In genomic region chr5:72602696-72603685, GRCh38 we compare ENCODE assay signal across 23 cellular contexts.
DNase-seq lines count a peak whose midpoint lies in the region; ATAC-seq and TF ChIP-seq lines count a peak whose summit lies in the region.
"Had no signal": no experiment of that assay in that cellular context is flagged by ENCODE, and none has a peak within 500 bp of the region (broad histone marks: within the 10 kb centered on the region; RNA-seq: fewer than 3 reads in every experiment).

No MANE protein-coding gene starts in this region.

- peaks cover 8% of the 10 kb centered on the region for H3K9me1 ChIP-seq in IMR-90 (ENCODE audit: insufficient read depth, low read length)

- CTCF ChIA-PET in IMR-90 (lab: Yijun Ruan, JAX): interaction anchor here (1.3 kb wide), 1 partner anchor 8 kb away, joined by 6 read pairs; no protein-coding TSS in a partner anchor
- CTCF ChIA-PET in GM10248 (lab: Yijun Ruan, JAX): interaction anchor here (1.3 to 2.2 kb wide), 2 partner anchors 8 to 10 kb away, joined by 6 read pairs; no protein-coding TSS in a partner anchor

- peak overlapping the region; percentile 12 for H2AK9ac ChIP-seq in IMR-90 (replicated peaks; ENCODE audit: low read depth, low read length, poor library complexity)

- peak overlapping the region; percentile 96 for H2BK120ac ChIP-seq in IMR-90 (ENCODE audit: low read depth, low read length)

- ATAC-seq in IMR-90 (ENCODE audit: low read depth): peak; percentile 4; the same call in 1 of the 2 replicates
- ATAC-seq: foreskin keratinocyte; stimulated activated naive CD8-positive, alpha-beta T cell treated with anti-CD3 and anti-CD28 coated beads, Interleukin-15, Interleukin-2, amounts not matched to agents 100 U/mL and 50 U/mL, for 24 hours had no signal

- peak overlapping the region; percentile 75; the same call in 1 of the 2 replicates for H3K56ac ChIP-seq in IMR-90 (ENCODE audit: extremely low read depth, insufficient read depth, low read length)

- peak overlapping the region; percentile 91 for H4K91ac ChIP-seq in IMR-90 (ENCODE audit: insufficient read depth, low read depth, low read length)

- peaks cover 23% of the 10 kb centered on the region for H3K4me1 ChIP-seq in IMR-90 (ENCODE audit: control insufficient read depth, insufficient read depth, low read length)

- BruUV-seq in IMR-90 (replicated peaks; lab: Mats Ljungman, UMichigan): no TSS peak

- no peaks in the 10 kb centered on the region for H3K9me3 ChIP-seq in IMR-90 (ENCODE audit: control insufficient read depth, insufficient read depth, low read length)
- H3K9me3 ChIP-seq: tibial artery had no signal

- H3K36me3 ChIP-seq in IMR-90 (ENCODE audit: control insufficient read depth, insufficient read depth, low read length): no peaks in the 10 kb centered on the region
- H3K36me3 ChIP-seq: ascending aorta, spleen, tibial artery had no signal

- 100% methylated on average over 3 of the region's 6 CpGs; no CpG with 5 or more reads in 1 of the 2 experiments for WGBS in IMR-90 (ENCODE audit: extremely low coverage in 2 of 2, insufficient read length in 1 of 2), 2 experiments

- POLR2A ChIA-PET in IMR-90 (lab: Charles Lee; ENCODE audit: unreplicated experiment): no interaction called here
- POLR2A ChIA-PET in GM10248 (lab: Yijun Ruan, JAX): no interaction called here

- peak overlapping the region; percentile 17 to 83 for H4K8ac ChIP-seq in IMR-90 (ENCODE audit: low read depth in 2 of 2, low read length in 2 of 2)

- no peaks in the 10 kb centered on the region for H3K27me3 ChIP-seq in IMR-90 (ENCODE audit: control insufficient read depth, insufficient read depth, low read length)
- no peaks in the 10 kb centered on the region for H3K27me3 ChIP-seq in layer of hippocampus (ENCODE audit: control insufficient read depth, insufficient read depth, low read length)
- H3K27me3 ChIP-seq: ascending aorta, foreskin keratinocyte, spleen, tibial artery had no signal

- peak overlapping the region; percentile 71 for H2AFZ ChIP-seq in IMR-90 (replicated peaks; ENCODE audit: low read length, poor library complexity)

- dilution Hi-C loops in IMR-90 (cut with HindIII; ENCODE audit: low sequenced_read_pairs, unreplicated experiment): no loop called here

- H3K23ac ChIP-seq in IMR-90 (ENCODE audit: low read depth, low read length): peak overlapping the region; percentile 74

- 0 out of 4 replicates have a peak, but pooled peaks cover 0 to 5% of the 10 kb centered on the region in 2 experiments for H3K79me1 ChIP-seq in IMR-90 (ENCODE audit: low read depth in 1 of 2, low read length in 2 of 2)

- DNase-seq in IMR-90 (peak; percentile 34), pons (ENCODE audit: low spot score) (peak; percentile 66), NCI-H2227 (lab: John Stamatoyannopoulos, UW; ENCODE audit: unreplicated experiment) (no peak), DMS53 treated with DMSO at 0.1 percent for 48 hours (lab: John Stamatoyannopoulos, UW; ENCODE audit: unreplicated experiment) (no peak), NCI-H1417 treated with DMSO at 0.1 percent for 48 hours (lab: John Stamatoyannopoulos, UW) (no peak), GM10248 (ENCODE audit: extremely low spot score) (no peak)
- DNase-seq: activated CD4-positive, alpha-beta T cell treated with anti-CD3 and anti-CD28 coated beads, Interleukin-2, amount 50 U/mL, for 1 hour; AML-193; CD8-positive, alpha-beta memory T cell; central memory CD4-positive, alpha-beta T cell; DMS53; NCI-H1436; NCI-H524; nephron progenitor cell; RPMI8226; spleen; stimulated activated CD4-positive, alpha-beta T cell treated with anti-CD3 and anti-CD28 coated beads, Interleukin-4, amount 100 ng/mL, for 1 hour; stimulated activated naive CD8-positive, alpha-beta T cell treated with anti-CD3 and anti-CD28 coated beads, Interleukin-15, Interleukin-2, amounts not matched to agents 100 U/mL and 50 U/mL, for 24 hours; tibial artery had no signal

- no peak for TF ChIP-seq RAD21 in IMR-90 (IDR thresholded peaks at IDR 0.05; ENCODE audit: low read length)

- H3K9ac ChIP-seq in IMR-90 (ENCODE audit: low read depth, low read length): peak overlapping the region; percentile 21; the same call in 1 of the 2 replicates

- H4K5ac ChIP-seq in IMR-90 (ENCODE audit: low read depth, low read length): peak overlapping the region; percentile 27; the same call in 1 of the 2 replicates

- H2AK5ac ChIP-seq in IMR-90 (ENCODE audit: low read depth, low read length): peak overlapping the region; percentile 74

- no peak overlapping the region for H3K4me3 ChIP-seq in IMR-90 (ENCODE audit: insufficient read depth, low read depth, low read length)
- H3K4me3 ChIP-seq: ascending aorta, spleen, tibial artery had no signal

- no peaks in the 10 kb centered on the region; the same call in 1 of the 2 replicates for H4K20me1 ChIP-seq in IMR-90 (ENCODE audit: insufficient read depth, low read length)

- H2BK5ac ChIP-seq in IMR-90 (ENCODE audit: low read depth, low read length, poor library complexity, severe bottlenecking): peak overlapping the region; percentile 48

- in situ Hi-C loops in IMR-90 (cut with MboI; ENCODE audit: low sequenced_read_pairs): no loop called here

- H3K4ac ChIP-seq in IMR-90 (ENCODE audit: low read depth, low read length): peak overlapping the region; percentile 91

- H2BK20ac ChIP-seq in IMR-90 (ENCODE audit: low read depth, low read length): peak overlapping the region; percentile 96

- no peak for TF ChIP-seq CTCF in IMR-90 (conservative IDR thresholded peaks at IDR 0.05; ENCODE audit: low read depth, low read length)
- no peak for TF ChIP-seq CTCF in GM10248 (IDR thresholded peaks at IDR 0.05; ENCODE audit: control extremely low read depth, extremely low read depth, low read depth, missing control alignments)

- H3K14ac ChIP-seq in IMR-90 (replicated peaks; ENCODE audit: low read depth, low read length): peak overlapping the region; percentile 92

- peak overlapping the region; percentile 93 for H2BK15ac ChIP-seq in IMR-90 (ENCODE audit: low read depth, low read length)

- no peak for TF ChIP-seq POLR2A in IMR-90 (IDR thresholded peaks at IDR 0.05; ENCODE audit: low read depth, low read length)

- H3K27ac ChIP-seq in IMR-90 (ENCODE audit: insufficient read depth, low read length) (peak overlapping the region; percentile 46; the same call in 1 of the 2 replicates), angular gyrus (ENCODE audit: low read depth, low read length) (peak overlapping the region; percentile 64), layer of hippocampus (ENCODE audit: low read depth, low read length) (peak overlapping the region; percentile 68)
- H3K27ac ChIP-seq: ascending aorta, foreskin keratinocyte, tibial artery had no signal

- intact Hi-C loops in IMR-90 (cut with micrococcal nuclease): loop anchor here (10.0 kb wide), 2 partner anchors 238 to 242 kb away; no protein-coding TSS in a partner anchor

- peak overlapping the region; percentile 12; the same call in 1 of the 2 replicates for H3K4me2 ChIP-seq in IMR-90 (ENCODE audit: low read depth, low read length)

- peak overlapping the region; percentile 84 for H3K18ac ChIP-seq in IMR-90 (ENCODE audit: low read depth, low read length)

TF ChIP-seq in IMR-90, 13 proteins besides CTCF, POLR2A, EP300 and RAD21:
- peak; percentile 72 for TF ChIP-seq MAFK (IDR thresholded peaks at IDR 0.05; ENCODE audit: low read depth, low read length)
- no peak for TF ChIP-seq FOS (IDR thresholded peaks at IDR 0.05; ENCODE audit: low read depth, low read length)

Comparison
In these comparisons a context has a peak if more than half of its experiments do, and no peak if none do; other contexts are left out.
1. DNase-seq: peak in IMR-90 (single experiment) and pons (single experiment); none in NCI-H2227 (single experiment), DMS53 treated with DMSO at 0.1 percent for 48 hours (single experiment), NCI-H1417 treated with DMSO at 0.1 percent for 48 hours (single experiment) and GM10248 (single experiment).
2. Peak in every context shown above with its lines, with median percentiles within 50 percentile points of each other: H3K27ac ChIP-seq.